ENCODE assay signal across 22 cellular contexts in the genomic region with DNA sequence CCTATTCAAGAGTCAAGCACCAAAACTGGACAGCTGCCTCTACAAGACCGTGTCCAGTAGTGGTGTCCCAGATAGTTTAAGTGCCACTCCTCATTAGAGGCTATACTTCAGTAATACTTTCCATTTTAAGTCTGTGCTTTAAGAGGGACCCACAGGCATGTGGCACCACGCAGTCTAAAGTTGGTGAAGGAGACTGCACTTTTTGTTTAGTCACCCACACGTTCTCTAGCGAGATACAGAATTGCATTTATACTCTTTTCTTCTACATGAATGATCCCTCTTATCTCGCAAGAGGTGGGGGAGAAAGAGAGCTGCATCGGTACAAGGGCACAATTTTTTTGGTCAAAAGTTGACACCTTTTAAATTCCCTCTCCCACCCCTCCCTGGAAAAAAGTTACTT. TPM values are rescaled to one million over a fixed set of nuclear protein-coding genes. Genes with fewer than 3 reads are reported as not detected.
DNase-seq lines count a peak whose midpoint lies in the region; ATAC-seq and TF ChIP-seq lines count a peak whose summit lies in the region.
"Had no signal": no experiment of that assay in that cellular context is flagged by ENCODE, and none has a peak within 500 bp of the region (broad histone marks: within the 10 kb centered on the region; RNA-seq: fewer than 3 reads in every experiment).

No MANE protein-coding gene starts in this region.

- CTCF ChIA-PET in HEK293 (lab: Yijun Ruan, JAX), result interaction anchor here (1.7 kb wide), 1 partner anchor 59 kb away, joined by 11 read pairs; no protein-coding TSS in a partner anchor

- no peak for DNase-seq in CD4-positive, CD25-positive, alpha-beta regulatory T cell
- DNase-seq in heart left ventricle (peak in 1 of 5 donors; percentile 51), NCI-H526 (lab: John Stamatoyannopoulos, UW) (no peak), HPDE6-E6E7 (ENCODE audit: extremely low spot score) (no peak), NCI-H446 (lab: John Stamatoyannopoulos, UW) (no peak)
- DNase-seq in naive thymus-derived CD8-positive, alpha-beta T cell, result no peak
- DNase-seq: activated B cell treated with CpG ODN at 0.5 μM for 24 hours; activated CD4-positive, alpha-beta T cell treated with anti-CD3 and anti-CD28 coated beads, Interleukin-2, amount 50 U/mL, for 48 hours; activated T-cell treated with anti-CD3 and anti-CD28 coated beads for 4 hours; body of pancreas; DMS79; H7; NCI-H510A; RPMI8226; substantia nigra; T-helper 9 cell had no signal

- POLR2A ChIA-PET in HEK293 (lab: Yijun Ruan, JAX), result interaction anchor here (0.7 kb wide), 1 partner anchor 15 kb away, joined by 9 read pairs; no protein-coding TSS in a partner anchor
- POLR2A ChIA-PET in naive thymus-derived CD8-positive, alpha-beta T cell (lab: Charles Lee), result interaction anchor here (0.6 to 1.5 kb wide), 2 partner anchors 9 to 41 kb away, joined by 3 read pairs; partner anchors contain the start of gene DDX6

- TF ChIP-seq CTCF in HEK293 (tag by site-specific recombination; IDR thresholded peaks at IDR 0.05) (no peak), heart left ventricle (IDR thresholded peaks at IDR 0.05) (no peak)

- no peaks in the 10 kb centered on the region for H3K27me3 Mint-ChIP-seq in CD4-positive, CD25-positive, alpha-beta regulatory T cell
- no peaks in the 10 kb centered on the region for H3K27me3 Mint-ChIP-seq in naive thymus-derived CD8-positive, alpha-beta T cell
- H3K27me3 Mint-ChIP-seq: activated B cell treated with CpG ODN at 0.5 μM for 24 hours; activated naive CD4-positive, alpha-beta T cell treated with anti-CD3 and anti-CD28 coated beads, Interleukin-2, amount 50 U/mL, for 24 hours had no signal

- no peak overlapping the region for H3K4me3 ChIP-seq in CD4-positive, CD25-positive, alpha-beta regulatory T cell (ENCODE audit: low read depth, low read length)
- H3K4me3 ChIP-seq in HEK293 (ENCODE audit: low read depth, low read length) (no peak overlapping the region), heart left ventricle (no peak overlapping the region)
- H3K4me3 ChIP-seq: body of pancreas had no signal

- no peak overlapping the region for H3K27ac ChIP-seq in CD4-positive, CD25-positive, alpha-beta regulatory T cell (ENCODE audit: insufficient read depth, low read length, poor library complexity, severe bottlenecking)
- no peak overlapping the region for H3K27ac ChIP-seq in HEK293 (ENCODE audit: extremely low read depth, low read depth, low read length)
- H3K27ac ChIP-seq in heart left ventricle, result peak overlapping the region in 5 of 12 donors; percentile 14 to 46 (median 30)
- H3K27ac ChIP-seq: body of pancreas had no signal

- WGBS in heart left ventricle, 4 donors, result 52 to 65% (median 59%) methylated on average over 6 of the region's 6 CpGs

- peaks cover 58% of the 10 kb centered on the region for H3K36me3 ChIP-seq in CD4-positive, CD25-positive, alpha-beta regulatory T cell (ENCODE audit: control insufficient read depth, insufficient read depth, low read length)
- peaks cover 27 to 59% of the 10 kb centered on the region in 2 experiments for H3K36me3 ChIP-seq in HEK293 (ENCODE audit: control insufficient read depth in 2 of 2, insufficient read depth in 1 of 2, low read length in 2 of 2)
- H3K36me3 ChIP-seq in heart left ventricle, result peaks cover 2 to 67% (median 56%) of the 10 kb centered on the region in 9 donors

- H3K27me3 ChIP-seq in CD4-positive, CD25-positive, alpha-beta regulatory T cell (ENCODE audit: control insufficient read depth, insufficient read depth, low read length), result no peaks in the 10 kb centered on the region
- no peaks in the 10 kb centered on the region for H3K27me3 ChIP-seq in heart left ventricle
- H3K27me3 ChIP-seq: body of pancreas had no signal

- H3K27ac Mint-ChIP-seq in CD4-positive, CD25-positive, alpha-beta regulatory T cell, result peak overlapping the region in 2 of 3 donors; percentile 25 to 73
- peak overlapping the region in 9 of 10 donors; percentile 26 to 86 (median 70) for H3K27ac Mint-ChIP-seq in naive thymus-derived CD8-positive, alpha-beta T cell
- H3K27ac Mint-ChIP-seq: activated B cell treated with CpG ODN at 0.5 μM for 24 hours, CD14-positive monocyte had no signal

- no peaks in the 10 kb centered on the region for H3K9me3 ChIP-seq in CD4-positive, CD25-positive, alpha-beta regulatory T cell (ENCODE audit: control insufficient read depth in 2 of 2, low read length in 2 of 2)
- H3K9me3 ChIP-seq in HEK293 (ENCODE audit: control insufficient read depth, insufficient read depth, low read depth, low read length) (no peaks in the 10 kb centered on the region), heart left ventricle (no peaks in the 10 kb centered on the region)
- H3K9me3 ChIP-seq: body of pancreas had no signal

- peaks cover 6 to 27% (median 19%) of the 10 kb centered on the region in 4 donors for H3K4me1 Mint-ChIP-seq in CD4-positive, CD25-positive, alpha-beta regulatory T cell
- peaks cover 12 to 44% (median 25%) of the 10 kb centered on the region in 4 donors for H3K4me1 Mint-ChIP-seq in naive thymus-derived CD8-positive, alpha-beta T cell
- H3K4me1 Mint-ChIP-seq: activated B cell treated with CpG ODN at 0.5 μM for 24 hours, CD14-positive monocyte had no signal

- TF ChIP-seq POLR2A in heart left ventricle (IDR thresholded peaks at IDR 0.05), result no peak

- intact Hi-C loops in heart left ventricle (cut with DNase I), result no loop called here

- H3K9me3 Mint-ChIP-seq in CD4-positive, CD25-positive, alpha-beta regulatory T cell, result no peaks in the 10 kb centered on the region
- no peaks in the 10 kb centered on the region for H3K9me3 Mint-ChIP-seq in naive thymus-derived CD8-positive, alpha-beta T cell
- H3K9me3 Mint-ChIP-seq: activated B cell treated with CpG ODN at 0.5 μM for 24 hours; activated naive CD4-positive, alpha-beta T cell treated with anti-CD3 and anti-CD28 coated beads, Interleukin-2, amount 50 U/mL, for 24 hours; CD14-positive monocyte had no signal

- no peaks in the 10 kb centered on the region for H3K4me1 ChIP-seq in CD4-positive, CD25-positive, alpha-beta regulatory T cell (ENCODE audit: control insufficient read depth, insufficient read depth, low read length, poor library complexity, severe bottlenecking)
- H3K4me1 ChIP-seq in HEK293 (ENCODE audit: control insufficient read depth, insufficient read depth, low read length) (no peaks in the 10 kb centered on the region), heart left ventricle (peaks cover 0 to 22% (median 14%) of the 10 kb centered on the region in 12 donors)
- H3K4me1 ChIP-seq: body of pancreas had no signal

- no peak for ATAC-seq in CD4-positive, CD25-positive, alpha-beta regulatory T cell (ENCODE audit: low read depth in 2 of 2)
- ATAC-seq in heart left ventricle, result peak; percentile 70 to 84 (median 80)
- ATAC-seq in naive thymus-derived CD8-positive, alpha-beta T cell, result no peak
- ATAC-seq in GM21619 (IDR thresholded peaks at IDR 0.05; ENCODE audit: unreplicated experiment), result no peak
- ATAC-seq: body of pancreas, sciatic nerve, SK-N-SH treated with all-trans-retinoic acid at 6 μM for 48 hours had no signal

- no peak overlapping the region for H3K4me3 Mint-ChIP-seq in CD4-positive, CD25-positive, alpha-beta regulatory T cell
- no peak overlapping the region for H3K4me3 Mint-ChIP-seq in naive thymus-derived CD8-positive, alpha-beta T cell
- H3K4me3 Mint-ChIP-seq: activated B cell treated with CpG ODN at 0.5 μM for 24 hours; activated naive CD4-positive, alpha-beta T cell treated with anti-CD3 and anti-CD28 coated beads, Interleukin-2, amount 50 U/mL, for 24 hours; CD14-positive monocyte had no signal

- H3K36me3 Mint-ChIP-seq in CD4-positive, CD25-positive, alpha-beta regulatory T cell, result peaks cover 27% of the 10 kb centered on the region
- H3K36me3 Mint-ChIP-seq in naive thymus-derived CD8-positive, alpha-beta T cell, result peaks cover 0 to 66% (median 18%) of the 10 kb centered on the region in 3 donors

TF ChIP-seq in HEK293, 187 proteins besides CTCF, POLR2A, EP300 and RAD21:
- TF ChIP-seq ZFP69B (tag by site-specific recombination; IDR thresholded peaks at IDR 0.05) (peak; percentile 71; the same call in 1 of the 2 replicates), ZNF138 (tag by site-specific recombination; IDR thresholded peaks at IDR 0.05; ENCODE audit: borderline replicate concordance) (no peak), ZNF692 (tag by site-specific recombination; IDR thresholded peaks at IDR 0.05) (0 out of 2 replicates have a peak, but pooled peaks have one; percentile 57)
TF ChIP-seq in HEK293: peak in this region for 2.

RNA-seq across cellular contexts. Expression of gene DDX6, which starts 41.5 kb away (rescaled TPM):
- 293 TPM for total RNA-seq in CD4-positive, CD25-positive, alpha-beta regulatory T cell
- polyA plus RNA-seq in CD4-positive, CD25-positive, alpha-beta regulatory T cell, result 100 to 1,000 TPM in 1 of 4 donors, 10 to 100 TPM in 3; 79.0 to 103 (median 94.6) TPM
- total RNA-seq in heart left ventricle, result 100 to 1,000 TPM in 8 of 9 donors, 10 to 100 TPM in 1; 83.7 to 166 (median 114) TPM
- 10 to 100 TPM; 29.4 to 30.7 TPM for polyA plus RNA-seq in heart left ventricle
- total RNA-seq in naive thymus-derived CD8-positive, alpha-beta T cell, result 100 to 1,000 TPM; 334 to 340 TPM
- polyA plus RNA-seq in naive thymus-derived CD8-positive, alpha-beta T cell, result 100 to 1,000 TPM in 2 of 3 donors, 10 to 100 TPM in 1; 82.7 to 107 (median 106) TPM

Comparison
In these comparisons a context has a peak if more than half of its experiments do, and no peak if none do; other contexts are left out.
1. ATAC-seq: peak in heart left ventricle (4 of 4); none in CD4-positive, CD25-positive, alpha-beta regulatory T cell (0 of 2), naive thymus-derived CD8-positive, alpha-beta T cell (0 of 2) and GM21619 (single experiment).